8 cellular contexts compared by ENCODE assay signal in the genomic region with DNA sequence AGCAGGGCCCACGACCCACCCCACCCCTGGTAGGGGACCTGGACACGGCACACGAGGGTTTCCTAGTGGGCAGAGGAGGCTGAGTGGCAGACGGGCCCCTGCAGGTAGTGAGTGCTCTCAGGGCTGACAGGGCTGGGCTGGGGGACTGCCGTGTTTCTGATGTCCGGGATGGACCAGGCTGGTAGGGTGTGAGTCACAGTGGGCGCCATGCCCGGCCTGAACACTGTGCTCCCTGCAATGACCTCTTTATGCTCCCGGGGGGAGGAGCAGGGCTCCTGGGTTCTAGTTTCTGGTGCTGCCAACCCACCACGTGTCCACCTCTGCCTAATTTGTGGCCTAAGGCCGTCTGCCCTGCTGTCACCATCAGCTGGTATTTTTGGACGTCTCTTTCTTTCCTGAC. TPM values are rescaled to one million over a fixed set of nuclear protein-coding genes. Genes with fewer than 3 reads are reported as not detected.
DNase-seq lines count a peak whose midpoint lies in the region; ATAC-seq, FAIRE-seq and TF ChIP-seq lines count a peak whose summit lies in the region.

No MANE protein-coding gene starts in this region.

- ATAC-seq in left cardiac atrium (peak; percentile 82 to 84), GM18498 (IDR thresholded peaks at IDR 0.05; ENCODE audit: unreplicated experiment) (no peak), GM19035 (IDR thresholded peaks at IDR 0.05; ENCODE audit: unreplicated experiment) (no peak)

- intact Hi-C loops in left cardiac atrium (cut with DNase I): no loop called here

- FAIRE-seq in H54 (lab: Jason Lieb, UNC): no peak

- DNase-seq in H54 (ENCODE audit: insufficient read length, low spot score) (peak; percentile 93), amniotic epithelial cell (ENCODE audit: low read depth) (peak; percentile 77), left cardiac atrium (peak; percentile 92), putamen (ENCODE audit: low spot score) (peak; percentile 93), NCI-H1092 (lab: John Stamatoyannopoulos, UW) (no peak), DMS153 (lab: John Stamatoyannopoulos, UW) (no peak)

- peak; percentile 48; the same call in 1 of the 2 replicates for TF ChIP-seq POLR2A in H54 (IDR thresholded peaks at IDR 0.05; ENCODE audit: low read depth, low read length)

RNA-seq across cellular contexts. Expression of a gene that starts 26.3 kb away (rescaled TPM):
- total RNA-seq in left cardiac atrium: 10 to 100 TPM; 54.1 to 91.9 TPM

Comparison
In these comparisons a context has a peak if more than half of its experiments do, and no peak if none do; other contexts are left out.
1. DNase-seq: peak in H54 (single experiment), amniotic epithelial cell (single experiment), left cardiac atrium (single experiment) and putamen (single experiment); none in NCI-H1092 (single experiment) and DMS153 (single experiment).
2. ATAC-seq: peak in left cardiac atrium (2 of 2); none in GM18498 (single experiment) and GM19035 (single experiment).